In the genomic region with DNA sequence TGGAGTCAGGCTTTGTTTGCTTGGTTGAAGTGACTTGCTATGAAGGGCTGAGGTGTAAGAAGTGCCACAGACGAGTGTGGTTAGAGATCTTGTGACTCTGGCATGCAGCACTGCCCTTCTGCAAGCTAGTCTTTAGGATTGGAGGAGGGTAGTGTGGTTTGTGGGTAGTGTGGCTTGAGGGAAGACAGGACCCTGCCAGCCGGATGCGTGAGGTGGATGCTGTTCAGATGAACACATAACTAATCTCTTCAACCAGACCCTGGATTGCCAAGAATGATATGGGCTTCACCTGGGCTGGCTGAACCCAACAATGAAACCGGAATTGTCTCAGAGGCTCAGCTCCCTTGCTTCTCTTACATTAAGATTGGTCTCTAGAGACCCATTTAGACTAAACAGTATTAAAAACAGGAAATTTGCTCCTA, we compare ENCODE assay signal across 8 cellular contexts. TPM values are rescaled to one million over a fixed set of nuclear protein-coding genes. Genes with fewer than 3 reads are reported as not detected.
DNase-seq lines count a peak whose midpoint lies in the region; ATAC-seq and TF ChIP-seq lines count a peak whose summit lies in the region.

No MANE protein-coding gene starts in this region.

- H3K27ac Mint-ChIP-seq in central memory CD8-positive, alpha-beta T cell (ENCODE audit: low read depth): no peak overlapping the region

- H3K4me1 Mint-ChIP-seq in central memory CD8-positive, alpha-beta T cell: peaks cover 33% of the 10 kb centered on the region

- no peaks in the 10 kb centered on the region for H3K9me3 Mint-ChIP-seq in central memory CD8-positive, alpha-beta T cell

- no peak overlapping the region for H2AFZ ChIP-seq in DND-41 (ENCODE audit: low read depth, low read length)

- H3K27me3 ChIP-seq in DND-41 (ENCODE audit: insufficient read depth, low read length, poor library complexity): no peaks in the 10 kb centered on the region

- H3K36me3 ChIP-seq in DND-41 (ENCODE audit: insufficient read depth, low read length): no peaks in the 10 kb centered on the region

- no peak overlapping the region for H3K4me2 ChIP-seq in DND-41 (ENCODE audit: insufficient read depth, low read length)

- H3K9ac ChIP-seq in DND-41 (ENCODE audit: low read depth, low read length): no peak overlapping the region

- H3K36me3 Mint-ChIP-seq in central memory CD8-positive, alpha-beta T cell (ENCODE audit: insufficient read depth): peaks cover 2% of the 10 kb centered on the region

- H4K20me1 ChIP-seq in DND-41 (ENCODE audit: insufficient read depth, low read length): peaks cover 9% of the 10 kb centered on the region

- no peak overlapping the region for H3K4me3 ChIP-seq in DND-41 (ENCODE audit: low read depth in 1 of 2, low read length in 2 of 2)

- H3K27ac ChIP-seq in DND-41 (ENCODE audit: low read length): no peak overlapping the region

- no peaks in the 10 kb centered on the region for H3K79me2 ChIP-seq in DND-41 (ENCODE audit: insufficient read depth, low read length)

- H3K4me1 ChIP-seq in DND-41 (ENCODE audit: insufficient read depth, low read length): peaks cover 18% of the 10 kb centered on the region

- no peak for TF ChIP-seq CTCF in DND-41 (IDR thresholded peaks at IDR 0.05; ENCODE audit: borderline replicate concordance, extremely low read depth, low read length, poor library complexity, severe bottlenecking)

- DNase-seq in DND-41 (peak; percentile 78), SKM-1 treated with dmso at 0.1 percent for 144 hours (lab: John Stamatoyannopoulos, UW; ENCODE audit: unreplicated experiment) (peak; percentile 87), left lobe of liver (ENCODE audit: low spot score) (no peak), RKO (ENCODE audit: low spot score) (no peak), SHP77 (lab: John Stamatoyannopoulos, UW) (no peak)
- peak in 1 of 2 donors; percentile 27 for DNase-seq in central memory CD8-positive, alpha-beta T cell (ENCODE audit: low spot score in 2 of 2)
- DNase-seq in stimulated activated CD8-positive, alpha-beta memory T cell treated with anti-CD3 and anti-CD28 coated beads, Interleukin-15, amount 100 ng/mL, for 1 hour (ENCODE audit: low read depth): peak; percentile 16

- no peaks in the 10 kb centered on the region for H3K27me3 Mint-ChIP-seq in central memory CD8-positive, alpha-beta T cell

- ATAC-seq in DND-41 (ENCODE audit: insufficient read depth, low read depth) (peak; percentile 96), HG02678 (IDR thresholded peaks at IDR 0.05; ENCODE audit: unreplicated experiment) (peak; percentile 46), left lobe of liver (no peak)
- peak; percentile 64 for ATAC-seq in central memory CD8-positive, alpha-beta T cell (replicated peaks; ENCODE audit: extremely low read depth, poor library complexity, severe bottlenecking)

- H3K4me3 Mint-ChIP-seq in central memory CD8-positive, alpha-beta T cell: peak overlapping the region; percentile 8

- H3K9me3 ChIP-seq in DND-41 (ENCODE audit: insufficient read depth, low read length, severe bottlenecking): no peaks in the 10 kb centered on the region

RNA-seq across cellular contexts. Expression of gene STARD9, which starts 32.7 kb away (rescaled TPM):
- 0.91 TPM for total RNA-seq in left lobe of liver

RNA-seq across cellular contexts. Expression of gene HAUS2, which starts 59.5 kb away (rescaled TPM):
- total RNA-seq in left lobe of liver: 4.8 TPM

RNA-seq across cellular contexts. Expression of gene LRRC57, which starts 59.5 kb away (rescaled TPM):
- total RNA-seq in left lobe of liver: 8.4 TPM

Comparison
In these comparisons a context has a peak if more than half of its experiments do, and no peak if none do; other contexts are left out.
1. DNase-seq: peak in DND-41 (single experiment), SKM-1 treated with dmso at 0.1 percent for 144 hours (single experiment) and stimulated activated CD8-positive, alpha-beta memory T cell treated with anti-CD3 and anti-CD28 coated beads, Interleukin-15, amount 100 ng/mL, for 1 hour (single experiment); none in left lobe of liver (single experiment), RKO (single experiment) and SHP77 (0 of 2).